ENCODE assay signal across 26 cellular contexts in the genomic region with DNA sequence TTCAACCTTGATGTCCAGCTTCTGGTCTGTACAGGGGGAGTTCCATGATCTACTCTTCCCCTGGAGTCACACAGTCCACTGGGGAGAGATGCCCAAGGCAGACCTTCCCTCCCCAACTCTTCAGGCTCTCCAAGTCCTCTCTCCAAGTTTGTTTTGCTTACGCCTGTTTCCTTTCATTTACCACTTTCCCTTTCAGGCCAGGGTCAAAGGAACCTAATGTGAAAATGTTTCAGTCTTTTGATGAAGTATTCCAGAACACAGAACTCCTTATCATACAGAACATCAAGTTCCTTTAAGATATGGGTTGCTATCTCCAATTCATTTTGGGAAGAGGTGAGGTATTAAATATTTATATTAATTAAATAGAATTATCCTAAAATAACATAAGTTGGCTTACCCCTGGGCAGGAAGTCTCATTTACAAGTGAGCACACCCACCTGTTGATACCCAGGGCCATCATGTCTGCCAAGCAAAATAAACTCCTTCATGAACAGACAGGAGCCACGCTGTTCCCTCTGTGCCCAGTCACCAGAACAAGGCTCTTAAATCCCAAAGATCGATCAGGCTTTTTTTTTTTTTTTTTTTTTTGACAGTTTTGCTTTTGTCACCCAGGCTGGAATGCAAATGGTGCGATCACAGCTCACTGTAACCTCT.
"Had no signal": no experiment of that assay in that cellular context is flagged by ENCODE, and none has a peak within 500 bp of the region (broad histone marks: within the 10 kb centered on the region; RNA-seq: fewer than 3 reads in every experiment).

No MANE protein-coding gene starts in this region.

- H3K4me3 ChIP-seq: left ventricle myocardium inferior, thyroid gland had no signal

- H3K4me2 ChIP-seq: SK-N-SH had no signal

- H3K27me3 Mint-ChIP-seq: activated CD4-positive, alpha-beta T cell treated with anti-CD3 and anti-CD28 coated beads for 36 hours; activated T-cell treated with anti-CD3 and anti-CD28 coated beads, Interleukin-2, amount 50 U/mL, for 24 hours; stimulated activated naive CD8-positive, alpha-beta T cell treated with anti-CD3 and anti-CD28 coated beads, Interleukin-15, Interleukin-2, amounts not matched to agents 100 ng/mL and 50 ng/mL, for 24 hours had no signal

- H3K27ac Mint-ChIP-seq: activated CD4-positive, alpha-beta T cell treated with anti-CD3 and anti-CD28 coated beads for 36 hours; activated naive CD8-positive, alpha-beta T cell treated with anti-CD3 and anti-CD28 coated beads, Interleukin-2, amount 10 ng/mL, durations not matched to agents 7 days and 5 days; activated T-cell treated with anti-CD3 and anti-CD28 coated beads, Interleukin-2, amount 50 U/mL, for 24 hours; activated T-helper 2 cell treated with anti-CD3 and anti-CD28 coated beads, Interferon-gamma antibody, Interleukin-2, Interleukin-4, amounts not matched to agents 10 μg/mL and 5 μg/mL and 100 μg/mL, durations not matched to agents 14 hours and 24 hours and 36 hours; nephron; stimulated activated naive CD8-positive, alpha-beta T cell treated with anti-CD3 and anti-CD28 coated beads, Interleukin-15, Interleukin-2, amounts not matched to agents 100 ng/mL and 50 ng/mL, for 24 hours had no signal

- H3K9ac ChIP-seq: SK-N-SH had no signal

- H3K36me3 ChIP-seq: left ventricle myocardium inferior, thyroid gland had no signal

- H3K4me1 ChIP-seq: thyroid gland had no signal

- H3K36me3 Mint-ChIP-seq: activated naive CD8-positive, alpha-beta T cell treated with anti-CD3 and anti-CD28 coated beads, Interleukin-2, amount 10 ng/mL, durations not matched to agents 7 days and 5 days had no signal

- DNase-seq: activated CD4-positive, alpha-beta T cell treated with anti-CD3 and anti-CD28 coated beads for 36 hours; activated CD4-positive, alpha-beta T cell treated with anti-CD3 and anti-CD28 coated beads, Interleukin-2, amount 50 U/mL, for 4 hours; activated CD8-positive, alpha-beta memory T cell treated with anti-CD3 and anti-CD28 coated beads for 24 hours; activated CD8-positive, alpha-beta memory T cell treated with anti-CD3 and anti-CD28 coated beads, Interleukin-2, amount 50 U/mL, for 4 hours; activated naive CD4-positive, alpha-beta T cell treated with Interleukin-2 at 50 U/mL for 16 hours; activated naive CD8-positive, alpha-beta T cell treated with anti-CD3 and anti-CD28 coated beads, Interleukin-2, amount 10 ng/mL, durations not matched to agents 7 days and 5 days; activated T-cell treated with anti-CD3 and anti-CD28 coated beads, Interleukin-2, amount 50 U/mL, for 24 hours; amniotic stem cell; cerebellar nuclear complex; effector CD8-positive, alpha-beta T cell; foreskin melanocyte; hippocampal formation; kidney glomerular epithelial cell; left ventricle myocardium inferior; midbrain; nucleus accumbens; SK-N-SH; small intestine; stimulated activated CD4-positive, alpha-beta T cell treated with anti-CD3 and anti-CD28 coated beads, Interleukin-2, amount 100 ng/mL, for 48 hours; stimulated activated CD8-positive, alpha-beta memory T cell treated with anti-CD3 and anti-CD28 coated beads, Interleukin-4, amount 100 ng/mL, for 48 hours; substantia nigra; T-helper 2 cell; thyroid gland had no signal

- H3K9me3 ChIP-seq: left ventricle myocardium inferior, SK-N-SH, thyroid gland had no signal

- H3K9me3 Mint-ChIP-seq: activated naive CD8-positive, alpha-beta T cell treated with anti-CD3 and anti-CD28 coated beads, Interleukin-2, amount 10 ng/mL, durations not matched to agents 7 days and 5 days; activated T-cell treated with anti-CD3 and anti-CD28 coated beads, Interleukin-2, amount 50 U/mL, for 24 hours; activated T-helper 2 cell treated with anti-CD3 and anti-CD28 coated beads, Interferon-gamma antibody, Interleukin-2, Interleukin-4, amounts not matched to agents 10 μg/mL and 5 μg/mL and 100 μg/mL, durations not matched to agents 14 hours and 24 hours and 36 hours; nephron; stimulated activated naive CD8-positive, alpha-beta T cell treated with anti-CD3 and anti-CD28 coated beads, Interleukin-15, Interleukin-2, amounts not matched to agents 100 ng/mL and 50 ng/mL, for 24 hours had no signal

- H3K27ac ChIP-seq: left ventricle myocardium inferior, thyroid gland had no signal

- H3K4me3 Mint-ChIP-seq: activated CD4-positive, alpha-beta T cell treated with anti-CD3 and anti-CD28 coated beads for 36 hours; activated naive CD8-positive, alpha-beta T cell treated with anti-CD3 and anti-CD28 coated beads, Interleukin-2, amount 10 ng/mL, durations not matched to agents 7 days and 5 days; activated T-cell treated with anti-CD3 and anti-CD28 coated beads, Interleukin-2, amount 50 U/mL, for 24 hours; nephron; stimulated activated naive CD8-positive, alpha-beta T cell treated with anti-CD3 and anti-CD28 coated beads, Interleukin-15, Interleukin-2, amounts not matched to agents 100 ng/mL and 50 ng/mL, for 24 hours had no signal

- H3K27me3 ChIP-seq: thyroid gland had no signal

- H3K4me1 Mint-ChIP-seq: nephron had no signal
